In genomic region chr1:11967028-11967547, GRCh38 we compare ENCODE assay signal across 2 cellular contexts.
A peak's percentile ranks its signal among the peaks of the same experiment; 100 is the strongest.
TF ChIP-seq lines count a peak whose summit lies in the region.

No MANE protein-coding gene starts in this region.

TF ChIP-seq in HEK293T, 16 proteins besides CTCF, POLR2A, EP300 and RAD21:
- TF ChIP-seq FOXA1 (IDR thresholded peaks at IDR 0.05) (no peak), ELF4 (IDR thresholded peaks at IDR 0.05) (no peak), ZNF384 (IDR thresholded peaks at IDR 0.05) (no peak), FOXM1 (IDR thresholded peaks at IDR 0.05; ENCODE audit: borderline replicate concordance) (no peak), TARDBP (IDR thresholded peaks at IDR 0.05) (no peak), ARNT (IDR thresholded peaks at IDR 0.05) (no peak), CTBP1 (IDR thresholded peaks at IDR 0.05; ENCODE audit: borderline replicate concordance) (no peak), SP1 (IDR thresholded peaks at IDR 0.05) (no peak), BHLHE40 (IDR thresholded peaks at IDR 0.05; ENCODE audit: borderline replicate concordance) (no peak), SUZ12 (IDR thresholded peaks at IDR 0.05) (no peak), NFRKB (IDR thresholded peaks at IDR 0.05) (no peak), L3MBTL2 (conservative IDR thresholded peaks at IDR 0.05) (no peak), LEF1 (IDR thresholded peaks at IDR 0.05; ENCODE audit: borderline replicate concordance) (no peak), FOXK2 (IDR thresholded peaks at IDR 0.05) (no peak)

TF ChIP-seq in HepG2, 621 proteins besides CTCF, POLR2A, EP300 and RAD21 (continues in another document):
- TF ChIP-seq ZNF781 (CRISPR knock-in tag; IDR thresholded peaks at IDR 0.05; ENCODE audit: borderline replicate concordance, not compliant biosample characterization): no peak
- TF ChIP-seq KDM3A (CRISPR knock-in tag; IDR thresholded peaks at IDR 0.05; ENCODE audit: low read depth): peak; percentile 89; the same call in 1 of the 2 replicates
- TF ChIP-seq CBFB (CRISPR knock-in tag; IDR thresholded peaks at IDR 0.05): no peak
- no peak for TF ChIP-seq MED8 (CRISPR knock-in tag; IDR thresholded peaks at IDR 0.05; ENCODE audit: insufficient replicate concordance)
- TF ChIP-seq ZKSCAN8 (CRISPR knock-in tag; IDR thresholded peaks at IDR 0.05; ENCODE audit: borderline replicate concordance): peak; percentile 33; the same call in 1 of the 2 replicates
- TF ChIP-seq BCL6 (CRISPR knock-in tag; IDR thresholded peaks at IDR 0.05): peak; percentile 53
- TF ChIP-seq, protein P1, sequence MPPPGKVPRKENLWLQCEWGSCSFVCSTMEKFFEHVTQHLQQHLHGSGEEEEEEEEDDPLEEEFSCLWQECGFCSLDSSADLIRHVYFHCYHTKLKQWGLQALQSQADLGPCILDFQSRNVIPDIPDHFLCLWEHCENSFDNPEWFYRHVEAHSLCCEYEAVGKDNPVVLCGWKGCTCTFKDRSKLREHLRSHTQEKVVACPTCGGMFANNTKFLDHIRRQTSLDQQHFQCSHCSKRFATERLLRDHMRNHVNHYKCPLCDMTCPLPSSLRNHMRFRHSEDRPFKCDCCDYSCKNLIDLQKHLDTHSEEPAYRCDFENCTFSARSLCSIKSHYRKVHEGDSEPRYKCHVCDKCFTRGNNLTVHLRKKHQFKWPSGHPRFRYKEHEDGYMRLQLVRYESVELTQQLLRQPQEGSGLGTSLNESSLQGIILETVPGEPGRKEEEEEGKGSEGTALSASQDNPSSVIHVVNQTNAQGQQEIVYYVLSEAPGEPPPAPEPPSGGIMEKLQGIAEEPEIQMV (CRISPR knock-in tag; IDR thresholded peaks at IDR 0.05; ENCODE audit: low read depth): 0 out of 2 replicates have a peak, but pooled peaks have one; percentile 26
- peak; percentile 64 for TF ChIP-seq SAP130 (CRISPR knock-in tag; IDR thresholded peaks at IDR 0.05; ENCODE audit: low read depth)
- TF ChIP-seq KDM5B (CRISPR knock-in tag; IDR thresholded peaks at IDR 0.05; ENCODE audit: borderline replicate concordance): no peak; the same call in 1 of the 2 replicates
- TF ChIP-seq ZNF383 (CRISPR knock-in tag; IDR thresholded peaks at IDR 0.05; ENCODE audit: borderline replicate concordance): no peak
- peak; percentile 65 for TF ChIP-seq ERF (CRISPR knock-in tag; IDR thresholded peaks at IDR 0.05)
- peak; percentile 69; the same call in 1 of the 2 replicates for TF ChIP-seq SNAPC2 (CRISPR knock-in tag; IDR thresholded peaks at IDR 0.05)
- TF ChIP-seq NCOR1 (IDR thresholded peaks at IDR 0.05; ENCODE audit: borderline replicate concordance, low read length): peak; percentile 28; the same call in 1 of the 2 replicates
- peak; percentile 47; the same call in 1 of the 2 replicates for TF ChIP-seq KLF13 (CRISPR knock-in tag; IDR thresholded peaks at IDR 0.05)
- 0 out of 2 replicates have a peak, but pooled peaks have one; percentile 23 for TF ChIP-seq RCOR2 (CRISPR knock-in tag; IDR thresholded peaks at IDR 0.05)
- peak; percentile 82 for TF ChIP-seq ZNF331 (CRISPR knock-in tag; IDR thresholded peaks at IDR 0.05)
- no peak for TF ChIP-seq RERE (CRISPR knock-in tag; IDR thresholded peaks at IDR 0.05; ENCODE audit: low read depth)
- peak; percentile 89 for TF ChIP-seq ELF3 (CRISPR knock-in tag; IDR thresholded peaks at IDR 0.05)
- peak; percentile 22; the same call in 1 of the 2 replicates for TF ChIP-seq ZNF788 (CRISPR knock-in tag; IDR thresholded peaks at IDR 0.05; ENCODE audit: borderline replicate concordance)
- TF ChIP-seq ZEB1 (IDR thresholded peaks at IDR 0.05; ENCODE audit: insufficient replicate concordance, low read depth): peak; percentile 36
- peak; percentile 74 for TF ChIP-seq CEBPG (CRISPR knock-in tag; IDR thresholded peaks at IDR 0.05)
- 0 out of 2 replicates have a peak, but pooled peaks have one; percentile 53 for TF ChIP-seq MIXL1 (CRISPR knock-in tag; IDR thresholded peaks at IDR 0.05)
- TF ChIP-seq RBM22 (optimal IDR thresholded peaks at IDR 0.05; ENCODE audit: low read length): peak; percentile 32
- no peak for TF ChIP-seq FOXP4 (CRISPR knock-in tag; IDR thresholded peaks at IDR 0.05)
- TF ChIP-seq PATZ1 (CRISPR knock-in tag; IDR thresholded peaks at IDR 0.05): peak; percentile 56
- TF ChIP-seq ISX (CRISPR knock-in tag; conservative IDR thresholded peaks at IDR 0.05): no peak
- TF ChIP-seq MEF2D (CRISPR knock-in tag; IDR thresholded peaks at IDR 0.05): no peak
- TF ChIP-seq, protein P2, sequence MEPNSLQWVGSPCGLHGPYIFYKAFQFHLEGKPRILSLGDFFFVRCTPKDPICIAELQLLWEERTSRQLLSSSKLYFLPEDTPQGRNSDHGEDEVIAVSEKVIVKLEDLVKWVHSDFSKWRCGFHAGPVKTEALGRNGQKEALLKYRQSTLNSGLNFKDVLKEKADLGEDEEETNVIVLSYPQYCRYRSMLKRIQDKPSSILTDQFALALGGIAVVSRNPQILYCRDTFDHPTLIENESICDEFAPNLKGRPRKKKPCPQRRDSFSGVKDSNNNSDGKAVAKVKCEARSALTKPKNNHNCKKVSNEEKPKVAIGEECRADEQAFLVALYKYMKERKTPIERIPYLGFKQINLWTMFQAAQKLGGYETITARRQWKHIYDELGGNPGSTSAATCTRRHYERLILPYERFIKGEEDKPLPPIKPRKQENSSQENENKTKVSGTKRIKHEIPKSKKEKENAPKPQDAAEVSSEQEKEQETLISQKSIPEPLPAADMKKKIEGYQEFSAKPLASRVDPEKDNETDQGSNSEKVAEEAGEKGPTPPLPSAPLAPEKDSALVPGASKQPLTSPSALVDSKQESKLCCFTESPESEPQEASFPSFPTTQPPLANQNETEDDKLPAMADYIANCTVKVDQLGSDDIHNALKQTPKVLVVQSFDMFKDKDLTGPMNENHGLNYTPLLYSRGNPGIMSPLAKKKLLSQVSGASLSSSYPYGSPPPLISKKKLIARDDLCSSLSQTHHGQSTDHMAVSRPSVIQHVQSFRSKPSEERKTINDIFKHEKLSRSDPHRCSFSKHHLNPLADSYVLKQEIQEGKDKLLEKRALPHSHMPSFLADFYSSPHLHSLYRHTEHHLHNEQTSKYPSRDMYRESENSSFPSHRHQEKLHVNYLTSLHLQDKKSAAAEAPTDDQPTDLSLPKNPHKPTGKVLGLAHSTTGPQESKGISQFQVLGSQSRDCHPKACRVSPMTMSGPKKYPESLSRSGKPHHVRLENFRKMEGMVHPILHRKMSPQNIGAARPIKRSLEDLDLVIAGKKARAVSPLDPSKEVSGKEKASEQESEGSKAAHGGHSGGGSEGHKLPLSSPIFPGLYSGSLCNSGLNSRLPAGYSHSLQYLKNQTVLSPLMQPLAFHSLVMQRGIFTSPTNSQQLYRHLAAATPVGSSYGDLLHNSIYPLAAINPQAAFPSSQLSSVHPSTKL (CRISPR knock-in tag; IDR thresholded peaks at IDR 0.05): 0 out of 2 replicates have a peak, but pooled peaks have one; percentile 16
- no peak for TF ChIP-seq SETDB1 (CRISPR knock-in tag; IDR thresholded peaks at IDR 0.05; ENCODE audit: borderline replicate concordance)
- no peak for TF ChIP-seq ZNF678 (CRISPR knock-in tag; IDR thresholded peaks at IDR 0.05)
- TF ChIP-seq MXI1 (IDR thresholded peaks at IDR 0.05; ENCODE audit: borderline replicate concordance, low read depth, low read length): 0 out of 3 replicates have a peak, but pooled peaks have one; percentile 21
- no peak for TF ChIP-seq PRDM4 (CRISPR knock-in tag; IDR thresholded peaks at IDR 0.05; ENCODE audit: borderline replicate concordance)
- TF ChIP-seq ELF1 (CRISPR knock-in tag; IDR thresholded peaks at IDR 0.05): peak; percentile 83
- TF ChIP-seq ZNF614 (CRISPR knock-in tag; IDR thresholded peaks at IDR 0.05; ENCODE audit: borderline replicate concordance): 0 out of 2 replicates have a peak, but pooled peaks have one; percentile 56
- TF ChIP-seq SOX5 (CRISPR knock-in tag; IDR thresholded peaks at IDR 0.05; ENCODE audit: borderline replicate concordance): peak; percentile 28; the same call in 1 of the 2 replicates
- no peak for TF ChIP-seq ZNF83 (CRISPR knock-in tag; IDR thresholded peaks at IDR 0.05; ENCODE audit: borderline replicate concordance)
